Comparison of ENCODE assay signal across 16 cellular contexts in the genomic region with DNA sequence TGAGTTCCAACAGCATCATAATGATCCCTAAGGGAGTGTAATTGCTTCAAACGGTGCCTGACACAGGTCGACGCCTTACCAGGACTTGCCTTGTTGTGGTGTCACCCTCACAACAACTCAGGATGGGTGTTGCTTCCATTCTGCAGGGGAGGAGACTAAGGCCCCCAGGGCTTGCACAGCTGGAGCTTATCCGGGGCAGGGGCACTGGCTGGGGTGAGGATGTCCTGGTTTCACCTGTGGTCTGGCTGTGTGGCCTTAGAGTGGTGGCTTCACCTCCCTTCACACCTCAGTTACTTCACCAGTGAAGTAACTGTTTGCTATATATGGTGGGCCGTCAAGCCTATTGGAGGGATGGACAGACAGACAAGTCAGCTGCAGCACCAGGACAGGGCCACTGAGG. TPM values are rescaled to one million over a fixed set of nuclear protein-coding genes. Genes with fewer than 3 reads are reported as not detected.
DNase-seq lines count a peak whose midpoint lies in the region; ATAC-seq and TF ChIP-seq lines count a peak whose summit lies in the region.
"Had no signal": no experiment of that assay in that cellular context is flagged by ENCODE, and none has a peak within 500 bp of the region (broad histone marks: within the 10 kb centered on the region; RNA-seq: fewer than 3 reads in every experiment).

No MANE protein-coding gene starts in this region.

- POLR2A ChIA-PET in HEK293 (lab: Yijun Ruan, JAX): interaction anchor here (0.7 to 1.0 kb wide), 7 partner anchors 9 to 186 kb away, joined by 3 to 9 read pairs (median 5); partner anchors contain the start of genes LLGL2 and TSEN54

- no peaks in the 10 kb centered on the region for H3K9me3 Mint-ChIP-seq in stimulated activated effector memory CD8-positive, alpha-beta T cell treated with anti-CD3 and anti-CD28 coated beads, Interleukin-12 subunit alpha, Interleukin-12 subunit beta, amount 100 ng/mL, for 72 hours
- H3K9me3 Mint-ChIP-seq: dendritic cell treated with granulocyte-macrophage colony-stimulating factor and Interleukin-4, amounts not matched to agents 40 ng/mL and 50 ng/mL, for 4 days; nephron had no signal

- intact Hi-C loops in left lung (cut with DNase I): no loop called here

- H3K9me3 ChIP-seq in HEK293 (ENCODE audit: control insufficient read depth, insufficient read depth, low read depth, low read length) (no peaks in the 10 kb centered on the region), left lung (no peaks in the 10 kb centered on the region), MG63 (no peaks in the 10 kb centered on the region)
- H3K9me3 ChIP-seq in effector memory CD4-positive, alpha-beta T cell (ENCODE audit: control insufficient read depth, low read length): no peaks in the 10 kb centered on the region
- H3K9me3 ChIP-seq: BLaER1 had no signal

- TF ChIP-seq CTCF in HEK293 (tag by site-specific recombination; IDR thresholded peaks at IDR 0.05): no peak
- no peak for TF ChIP-seq CTCF in left lung (IDR thresholded peaks at IDR 0.05)
- no peak for TF ChIP-seq CTCF in GM10266 (IDR thresholded peaks at IDR 0.05; ENCODE audit: control insufficient read depth, insufficient read depth, low read depth, missing control alignments)

- CTCF ChIA-PET in HEK293 (lab: Yijun Ruan, JAX): interaction anchor here (1.1 to 1.3 kb wide), 3 partner anchors 9 to 84 kb away, joined by 3 to 8 read pairs (median 3); partner anchors contain the start of genes LLGL2 and SMIM5

- H3K4me3 Mint-ChIP-seq in stimulated activated effector memory CD8-positive, alpha-beta T cell treated with anti-CD3 and anti-CD28 coated beads, Interleukin-12 subunit alpha, Interleukin-12 subunit beta, amount 100 ng/mL, for 72 hours: no peak overlapping the region
- H3K4me3 Mint-ChIP-seq: dendritic cell treated with granulocyte-macrophage colony-stimulating factor and Interleukin-4, amounts not matched to agents 40 ng/mL and 50 ng/mL, for 4 days; nephron had no signal

- no peak for ATAC-seq in left lung
- ATAC-seq in stimulated activated effector memory CD8-positive, alpha-beta T cell treated with anti-CD3 and anti-CD28 coated beads, Interleukin-12 subunit alpha, Interleukin-12 subunit beta, amount 100 ng/mL, for 72 hours: peak; percentile 16
- no peak for ATAC-seq in GM18909 (IDR thresholded peaks at IDR 0.05; ENCODE audit: poor library complexity, unreplicated experiment)

- H3K27ac ChIP-seq in HEK293 (ENCODE audit: extremely low read depth, low read depth, low read length) (peak overlapping the region; percentile 34; the same call in 1 of the 2 replicates), left lung (peak overlapping the region; percentile 78 to 90)
- H3K27ac ChIP-seq in effector memory CD4-positive, alpha-beta T cell (ENCODE audit: insufficient read depth, low read length, poor library complexity, severe bottlenecking): no peak overlapping the region
- H3K27ac ChIP-seq: BLaER1 had no signal

- H3K4me1 ChIP-seq in HEK293 (ENCODE audit: control insufficient read depth, insufficient read depth, low read length) (peaks cover 10% of the 10 kb centered on the region; the same call in 1 of the 2 replicates), left lung (no peaks in the 10 kb centered on the region)
- H3K4me1 ChIP-seq in effector memory CD4-positive, alpha-beta T cell (ENCODE audit: control insufficient read depth, insufficient read depth, low read length, poor library complexity, severe bottlenecking): no peaks in the 10 kb centered on the region

- peaks cover 6% of the 10 kb centered on the region for H3K4me1 Mint-ChIP-seq in stimulated activated effector memory CD8-positive, alpha-beta T cell treated with anti-CD3 and anti-CD28 coated beads, Interleukin-12 subunit alpha, Interleukin-12 subunit beta, amount 100 ng/mL, for 72 hours

- H3K36me3 Mint-ChIP-seq in stimulated activated effector memory CD8-positive, alpha-beta T cell treated with anti-CD3 and anti-CD28 coated beads, Interleukin-12 subunit alpha, Interleukin-12 subunit beta, amount 100 ng/mL, for 72 hours: peaks cover 4% of the 10 kb centered on the region

- H3K27me3 ChIP-seq in left lung (no peaks in the 10 kb centered on the region), MG63 (no peaks in the 10 kb centered on the region)
- no peaks in the 10 kb centered on the region for H3K27me3 ChIP-seq in effector memory CD4-positive, alpha-beta T cell (replicated peaks; ENCODE audit: control insufficient read depth, insufficient read depth, low read length, poor library complexity, severe bottlenecking)
- H3K27me3 ChIP-seq: BLaER1 had no signal

- H3K4me3 ChIP-seq in HEK293 (ENCODE audit: low read depth, low read length) (no peak overlapping the region), left lung (no peak overlapping the region), MG63 (no peak overlapping the region)
- H3K4me3 ChIP-seq in effector memory CD4-positive, alpha-beta T cell (ENCODE audit: insufficient read depth, low read depth, low read length, poor library complexity, severe bottlenecking): no peak overlapping the region
- H3K4me3 ChIP-seq: BLaER1 had no signal

- H3K36me3 ChIP-seq in HEK293 (ENCODE audit: control insufficient read depth in 2 of 2, insufficient read depth in 1 of 2, low read length in 2 of 2): no peaks in the 10 kb centered on the region
- peaks cover 0 to 5% of the 10 kb centered on the region in 2 donors for H3K36me3 ChIP-seq in left lung
- H3K36me3 ChIP-seq in effector memory CD4-positive, alpha-beta T cell (ENCODE audit: control insufficient read depth, insufficient read depth, low read length): no peaks in the 10 kb centered on the region
- no peaks in the 10 kb centered on the region for H3K36me3 ChIP-seq in MG63

- DNase-seq in SW480 (ENCODE audit: low spot score): peak; percentile 38
- DNase-seq in left lung: no peak
- no peak for DNase-seq in stimulated activated effector memory CD8-positive, alpha-beta T cell treated with anti-CD3 and anti-CD28 coated beads, Interleukin-12 subunit alpha, Interleukin-12 subunit beta, amount 100 ng/mL, for 72 hours (ENCODE audit: low spot score in 2 of 2)
- DNase-seq in effector memory CD4-positive, alpha-beta T cell: no peak
- no peak for DNase-seq in MG63
- DNase-seq in GM10266 (ENCODE audit: extremely low spot score): no peak
- DNase-seq: activated CD4-positive, CD25-positive, alpha-beta regulatory T cell; activated naive CD4-positive, alpha-beta T cell; left cardiac atrium; SW 1271 had no signal

- no peak overlapping the region for H3K27ac Mint-ChIP-seq in stimulated activated effector memory CD8-positive, alpha-beta T cell treated with anti-CD3 and anti-CD28 coated beads, Interleukin-12 subunit alpha, Interleukin-12 subunit beta, amount 100 ng/mL, for 72 hours
- H3K27ac Mint-ChIP-seq: dendritic cell treated with granulocyte-macrophage colony-stimulating factor and Interleukin-4, amounts not matched to agents 40 ng/mL and 50 ng/mL, for 4 days had no signal

TF ChIP-seq in HEK293, 187 proteins besides CTCF, POLR2A, EP300 and RAD21:
- TF ChIP-seq ZNF292 (tag by site-specific recombination; IDR thresholded peaks at IDR 0.05; ENCODE audit: borderline replicate concordance, low read depth): no peak
- TF ChIP-seq ZNF248 (tag by site-specific recombination; IDR thresholded peaks at IDR 0.05): no peak
- no peak for TF ChIP-seq GLI2 (tag by site-specific recombination; IDR thresholded peaks at IDR 0.05; ENCODE audit: borderline replicate concordance, low read depth)
- no peak for TF ChIP-seq ZSCAN23 (tag by site-specific recombination; IDR thresholded peaks at IDR 0.05)
- no peak for TF ChIP-seq MEIS1 (CRISPR knock-in tag; IDR thresholded peaks at IDR 0.05; ENCODE audit: borderline replicate concordance)
- TF ChIP-seq MZF1 (tag by site-specific recombination; IDR thresholded peaks at IDR 0.05; ENCODE audit: borderline replicate concordance): no peak
- TF ChIP-seq ZNF157 (tag by site-specific recombination; IDR thresholded peaks at IDR 0.05): no peak
- no peak for TF ChIP-seq ZNF311 (tag by site-specific recombination; IDR thresholded peaks at IDR 0.05; ENCODE audit: borderline replicate concordance)
- TF ChIP-seq ZBTB20 (tag by site-specific recombination; IDR thresholded peaks at IDR 0.05): no peak
- no peak for TF ChIP-seq ZNF558 (tag by site-specific recombination; IDR thresholded peaks at IDR 0.05)
- TF ChIP-seq HOXA7 (CRISPR knock-in tag; IDR thresholded peaks at IDR 0.05; ENCODE audit: borderline replicate concordance): no peak
- TF ChIP-seq ZNF654 (tag by site-specific recombination; IDR thresholded peaks at IDR 0.05; ENCODE audit: low read depth): no peak
- no peak for TF ChIP-seq ZNF580 (tag by site-specific recombination; IDR thresholded peaks at IDR 0.05)

RNA-seq across cellular contexts. Expression of gene LLGL2, which starts 23.3 kb away (rescaled TPM):
- total RNA-seq in left lung: 100 to 1,000 TPM; 161 to 173 TPM
- 0.39 and 3.9 TPM in 2 replicates for total RNA-seq in MG63 (2014; rRNA removed; shearing (Covaris generic); ENCODE audit: low replicate concordance)

RNA-seq across cellular contexts. Expression of gene TSEN54, which starts 32.5 kb away (rescaled TPM):
- 10 to 100 TPM; 15.8 to 22.9 TPM for total RNA-seq in left lung
- total RNA-seq in MG63 (2014; rRNA removed; shearing (Covaris generic); ENCODE audit: low replicate concordance): 34.6 and 83.8 TPM in 2 replicates

RNA-seq across cellular contexts. Expression of gene CASKIN2, which starts 33.5 kb away (rescaled TPM):
- total RNA-seq in left lung: 10 to 100 TPM; 43.8 to 74.4 TPM
- 3.9 and 7.8 TPM in 2 replicates for total RNA-seq in MG63 (2014; rRNA removed; shearing (Covaris generic); ENCODE audit: low replicate concordance)

RNA-seq across cellular contexts. Expression of gene MYO15B, which starts 38.8 kb away (rescaled TPM):
- total RNA-seq in left lung: 100 to 1,000 TPM; 125 to 127 TPM
- 0.15 and 4.7 TPM in 2 replicates for total RNA-seq in MG63 (2014; rRNA removed; shearing (Covaris generic); ENCODE audit: low replicate concordance)
- total RNA-seq: RPMI7951 had no signal

Comparison
In these comparisons a context has a peak if more than half of its experiments do, and no peak if none do; other contexts are left out.
1. RNA of gene LLGL2, which starts 23.3 kb away (total RNA-seq): 161 to 173 TPM in left lung; 0.39 to 3.9 TPM in MG63; every median in the first group is over 10 times any median in the second.